Comparison of ENCODE assay signal across 8 cellular contexts in the genomic region with DNA sequence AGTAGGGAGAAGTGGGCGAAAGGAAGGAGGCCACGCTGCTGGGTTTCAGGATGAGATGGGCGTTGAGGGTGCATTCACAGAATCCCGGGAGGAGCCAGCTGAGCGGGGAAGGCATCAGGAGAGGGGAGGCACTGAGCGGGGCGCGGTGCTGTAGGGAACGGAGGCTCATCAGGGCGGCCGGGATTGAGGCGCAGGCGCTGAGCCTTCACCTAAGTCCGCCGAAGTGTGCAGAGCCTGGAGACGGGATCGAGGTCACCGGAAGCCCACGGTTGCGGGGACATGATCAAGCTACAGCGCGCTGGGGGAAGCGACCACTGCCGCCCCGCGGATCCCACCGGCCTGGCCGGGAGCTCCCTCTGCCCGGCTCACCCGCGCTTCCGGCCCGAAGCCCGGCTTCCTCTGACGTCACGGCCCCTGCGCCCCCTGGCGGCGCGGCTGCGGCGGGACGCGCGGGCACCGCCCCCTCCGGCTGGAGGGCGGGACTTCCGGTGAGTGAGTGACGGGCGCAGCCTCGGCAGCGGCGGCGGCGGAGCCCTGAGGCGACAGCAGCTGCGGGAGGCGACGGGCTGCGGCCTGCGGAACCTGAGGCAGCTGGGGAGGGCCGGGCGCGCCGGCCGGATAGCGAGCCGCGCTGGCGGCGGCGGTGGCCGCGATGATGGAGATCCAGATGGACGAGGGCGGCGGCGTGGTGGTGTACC. TPM values are rescaled to one million over a fixed set of nuclear protein-coding genes. Genes with fewer than 3 reads are reported as not detected.
DNase-seq lines count a peak whose midpoint lies in the region; ATAC-seq and TF ChIP-seq lines count a peak whose summit lies in the region.

A gene with protein sequence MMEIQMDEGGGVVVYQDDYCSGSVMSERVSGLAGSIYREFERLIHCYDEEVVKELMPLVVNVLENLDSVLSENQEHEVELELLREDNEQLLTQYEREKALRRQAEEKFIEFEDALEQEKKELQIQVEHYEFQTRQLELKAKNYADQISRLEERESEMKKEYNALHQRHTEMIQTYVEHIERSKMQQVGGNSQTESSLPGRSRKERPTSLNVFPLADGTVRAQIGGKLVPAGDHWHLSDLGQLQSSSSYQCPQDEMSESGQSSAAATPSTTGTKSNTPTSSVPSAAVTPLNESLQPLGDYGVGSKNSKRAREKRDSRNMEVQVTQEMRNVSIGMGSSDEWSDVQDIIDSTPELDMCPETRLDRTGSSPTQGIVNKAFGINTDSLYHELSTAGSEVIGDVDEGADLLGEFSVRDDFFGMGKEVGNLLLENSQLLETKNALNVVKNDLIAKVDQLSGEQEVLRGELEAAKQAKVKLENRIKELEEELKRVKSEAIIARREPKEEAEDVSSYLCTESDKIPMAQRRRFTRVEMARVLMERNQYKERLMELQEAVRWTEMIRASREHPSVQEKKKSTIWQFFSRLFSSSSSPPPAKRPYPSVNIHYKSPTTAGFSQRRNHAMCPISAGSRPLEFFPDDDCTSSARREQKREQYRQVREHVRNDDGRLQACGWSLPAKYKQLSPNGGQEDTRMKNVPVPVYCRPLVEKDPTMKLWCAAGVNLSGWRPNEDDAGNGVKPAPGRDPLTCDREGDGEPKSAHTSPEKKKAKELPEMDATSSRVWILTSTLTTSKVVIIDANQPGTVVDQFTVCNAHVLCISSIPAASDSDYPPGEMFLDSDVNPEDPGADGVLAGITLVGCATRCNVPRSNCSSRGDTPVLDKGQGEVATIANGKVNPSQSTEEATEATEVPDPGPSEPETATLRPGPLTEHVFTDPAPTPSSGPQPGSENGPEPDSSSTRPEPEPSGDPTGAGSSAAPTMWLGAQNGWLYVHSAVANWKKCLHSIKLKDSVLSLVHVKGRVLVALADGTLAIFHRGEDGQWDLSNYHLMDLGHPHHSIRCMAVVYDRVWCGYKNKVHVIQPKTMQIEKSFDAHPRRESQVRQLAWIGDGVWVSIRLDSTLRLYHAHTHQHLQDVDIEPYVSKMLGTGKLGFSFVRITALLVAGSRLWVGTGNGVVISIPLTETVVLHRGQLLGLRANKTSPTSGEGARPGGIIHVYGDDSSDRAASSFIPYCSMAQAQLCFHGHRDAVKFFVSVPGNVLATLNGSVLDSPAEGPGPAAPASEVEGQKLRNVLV (N-terminal part only) (plus strand): TSS at position 508 of the 698 bp plus-strand sequence. CDS start 145 bp downstream, at position 653.

- no peaks in the 10 kb centered on the region for H3K27me3 ChIP-seq in left ventricle myocardium inferior (ENCODE audit: low read depth)
- no peaks in the 10 kb centered on the region for H3K27me3 ChIP-seq in psoas muscle (ENCODE audit: insufficient read depth in 3 of 3, low read length in 2 of 3)

- ATAC-seq in HG02840 (IDR thresholded peaks at IDR 0.05; ENCODE audit: low FRiP score, unreplicated experiment) (peak; percentile 71), psoas muscle (peak; percentile 91 to 93 (median 92))

- H3K27ac ChIP-seq in left ventricle myocardium inferior (replicated peaks) (peak within 1 kb of the TSS; percentile 98), psoas muscle (peak within 1 kb of the TSS; percentile 99), urinary bladder (ENCODE audit: low read depth) (peak within 1 kb of the TSS; percentile 87)

- H3K36me3 ChIP-seq in left ventricle myocardium inferior: peaks cover 12% of the 10 kb centered on the region
- peaks cover 2 to 12% of the 10 kb centered on the region in 2 donors for H3K36me3 ChIP-seq in psoas muscle (ENCODE audit: insufficient read depth in 1 of 2, low read depth in 1 of 2)
- H3K36me3 ChIP-seq in urinary bladder (ENCODE audit: insufficient read depth): no peaks in the 10 kb centered on the region

- in situ Hi-C loops in GM13976 (cut with MboI; ENCODE audit: low sequenced_read_pairs, unreplicated experiment): no loop called here

- TF ChIP-seq CTCF in GM13976 (IDR thresholded peaks at IDR 0.05; ENCODE audit: borderline replicate concordance, control extremely low read depth, extremely low read depth, insufficient read depth, missing control alignments): peak; percentile 100
- TF ChIP-seq CTCF in left ventricle myocardium inferior (IDR thresholded peaks at IDR 0.05; ENCODE audit: borderline replicate concordance): peak; percentile 96
- peak; percentile 98 for TF ChIP-seq CTCF in psoas muscle (IDR thresholded peaks at IDR 0.05)

- H3K4me1 ChIP-seq in left ventricle myocardium inferior (peaks cover 60% of the 10 kb centered on the region), psoas muscle (peaks cover 29% of the 10 kb centered on the region), urinary bladder (ENCODE audit: insufficient read depth) (peaks cover 2% of the 10 kb centered on the region)

- intact Hi-C loops in T-helper 1 cell treated with Interleukin-12 subunit alpha and Interleukin-12 subunit beta and Interleukin-4 antibody, amounts not matched to agents 30 ng/mL and 1 ng/mL, for 36 hours (cut with micrococcal nuclease): loop anchor here (1.0 to 5.0 kb wide), 7 partner anchors 28 to 286 kb away; partner anchors contain the start of genes CRAMP1, FAHD1, HAGH and IFT140
- intact Hi-C loops in left ventricle myocardium inferior (cut with micrococcal nuclease): no loop called here
- intact Hi-C loops in psoas muscle (cut with DNase I): loop anchor here (5.0 to 10.0 kb wide), 4 partner anchors 66 to 329 kb away; partner anchors contain the start of genes CRAMP1 (in 2 of the 2), IFT140 (in 2 of the 2), EME2 (in 1 of the 2) and MRPS34 (in 1 of the 2)

- peak; percentile 99 for DNase-seq in GM13976 (ENCODE audit: low spot score)
- peak; percentile 84 for DNase-seq in NCI-H1436 (lab: John Stamatoyannopoulos, UW)
- peak; percentile 70 for DNase-seq in amniotic epithelial cell (ENCODE audit: low read depth)
- DNase-seq in left ventricle myocardium inferior: peak; percentile 89
- DNase-seq in psoas muscle: peak; percentile 91 to 96

- H3K4me3 ChIP-seq in left ventricle myocardium inferior (peak within 1 kb of the TSS; percentile 97), psoas muscle (peak within 1 kb of the TSS; percentile 96), urinary bladder (ENCODE audit: low read depth, low read length) (peak within 1 kb of the TSS; percentile 81)

- 0 to 1% (median 1%) methylated on average over 40 to 79 of the region's 79 CpGs for WGBS in psoas muscle, 3 donors
- under 1% methylated on average over 79 of the region's 79 CpGs for WGBS in urinary bladder

- no peaks in the 10 kb centered on the region for H3K9me3 ChIP-seq in left ventricle myocardium inferior (replicated peaks)
- H3K9me3 ChIP-seq in psoas muscle: no peaks in the 10 kb centered on the region

RNA-seq across cellular contexts. Expression of the gene that starts here (rescaled TPM):
- 122 and 123 TPM in 2 replicates for total RNA-seq in T-helper 1 cell treated with Interleukin-12 subunit alpha and Interleukin-12 subunit beta and Interleukin-4 antibody, amounts not matched to agents 30 ng/mL and 1 ng/mL, for 36 hours
- 56.0 TPM for total RNA-seq in left ventricle myocardium inferior
- 10 to 100 TPM; 22.6 to 31.6 (median 24.9) TPM for total RNA-seq in psoas muscle
- 10 to 100 TPM; 11.7 to 17.0 (median 13.4) TPM for polyA plus RNA-seq in psoas muscle
- 36.8 TPM for total RNA-seq in urinary bladder
- 47.0 TPM for polyA plus RNA-seq in urinary bladder

Comparison
In these comparisons a context has a peak if more than half of its experiments do, and no peak if none do; other contexts are left out.
1. Peak in every context shown above with its lines: DNase-seq, ATAC-seq, H3K4me3 ChIP-seq and H3K27ac ChIP-seq.